Comparison of ENCODE assay signal across 14 cellular contexts in the genomic region with DNA sequence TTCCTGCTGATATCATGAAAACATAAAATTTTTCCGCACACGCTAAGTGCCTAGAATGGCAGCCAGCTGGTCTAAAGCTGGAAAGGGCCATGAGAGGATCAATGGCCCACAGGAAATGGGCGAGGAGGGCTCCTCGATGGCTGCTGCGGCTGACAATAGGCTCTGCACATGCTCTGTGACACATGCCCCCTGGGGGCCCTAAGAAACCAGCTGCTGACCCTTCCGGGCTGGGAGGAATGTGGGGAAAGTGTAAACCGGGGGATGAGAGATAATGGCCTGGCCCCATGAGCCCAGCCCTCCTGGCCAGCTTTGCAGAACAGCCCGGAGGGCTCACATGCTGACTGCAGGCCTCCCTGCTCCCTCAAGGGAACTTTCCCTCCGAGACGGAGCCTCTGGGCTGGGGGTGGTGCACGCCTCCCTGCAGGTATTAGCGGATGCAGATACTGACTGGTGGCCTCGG.
A peak's percentile ranks its signal among the peaks of the same experiment; 100 is the strongest.
DNase-seq lines count a peak whose midpoint lies in the region; ATAC-seq and TF ChIP-seq lines count a peak whose summit lies in the region.
"Had no signal": no experiment of that assay in that cellular context is flagged by ENCODE, and none has a peak within 500 bp of the region (broad histone marks: within the 10 kb centered on the region; RNA-seq: fewer than 3 reads in every experiment).

No MANE protein-coding gene starts in this region.

- H3K4me1 Mint-ChIP-seq in activated CD8-positive, alpha-beta T cell treated with anti-CD3 and anti-CD28 coated beads, Interleukin-2, amount 10 ng/mL, durations not matched to agents 7 days and 5 days (ENCODE audit: low read depth), result no peaks in the 10 kb centered on the region
- no peaks in the 10 kb centered on the region for H3K4me1 Mint-ChIP-seq in activated CD8-positive, alpha-beta T cell treated with anti-CD3 and anti-CD28 coated beads for 36 hours (ENCODE audit: low read depth)
- H3K4me1 Mint-ChIP-seq: activated naive CD8-positive, alpha-beta T cell treated with anti-CD3 and anti-CD28 coated beads, Interleukin-2, amount 50 U/mL, for 24 hours had no signal

- no peaks in the 10 kb centered on the region for H3K36me3 Mint-ChIP-seq in activated CD8-positive, alpha-beta T cell treated with anti-CD3 and anti-CD28 coated beads, Interleukin-2, amount 10 ng/mL, durations not matched to agents 7 days and 5 days (ENCODE audit: low read depth)
- no peaks in the 10 kb centered on the region for H3K36me3 Mint-ChIP-seq in activated CD8-positive, alpha-beta T cell treated with anti-CD3 and anti-CD28 coated beads for 36 hours (ENCODE audit: low read depth)

- no peaks in the 10 kb centered on the region for H3K27me3 Mint-ChIP-seq in activated CD8-positive, alpha-beta T cell treated with anti-CD3 and anti-CD28 coated beads, Interleukin-2, amount 10 ng/mL, durations not matched to agents 7 days and 5 days (ENCODE audit: low read depth)
- H3K27me3 Mint-ChIP-seq in activated CD8-positive, alpha-beta T cell treated with anti-CD3 and anti-CD28 coated beads for 36 hours, result no peaks in the 10 kb centered on the region

- ATAC-seq in activated CD8-positive, alpha-beta T cell treated with anti-CD3 and anti-CD28 coated beads, Interleukin-2, amount 10 ng/mL, durations not matched to agents 7 days and 5 days, result no peak
- no peak for ATAC-seq in activated CD8-positive, alpha-beta T cell treated with anti-CD3 and anti-CD28 coated beads for 36 hours
- ATAC-seq in Right ventricle myocardium inferior (peak; percentile 35), upper lobe of right lung (no peak)
- ATAC-seq: activated naive CD8-positive, alpha-beta T cell treated with anti-CD3 and anti-CD28 coated beads, Interleukin-2, amount 50 U/mL, for 24 hours had no signal

- H3K4me3 Mint-ChIP-seq in activated CD8-positive, alpha-beta T cell treated with anti-CD3 and anti-CD28 coated beads, Interleukin-2, amount 10 ng/mL, durations not matched to agents 7 days and 5 days, result no peak overlapping the region
- H3K4me3 Mint-ChIP-seq in activated CD8-positive, alpha-beta T cell treated with anti-CD3 and anti-CD28 coated beads for 36 hours, result no peak overlapping the region
- H3K4me3 Mint-ChIP-seq: activated naive CD8-positive, alpha-beta T cell treated with anti-CD3 and anti-CD28 coated beads, Interleukin-2, amount 50 U/mL, for 24 hours had no signal

- no peaks in the 10 kb centered on the region for H3K36me3 ChIP-seq in upper lobe of right lung

- no peak overlapping the region for H3K4me3 ChIP-seq in upper lobe of right lung
- H3K4me3 ChIP-seq: GM23248 had no signal

- H3K9me3 ChIP-seq in upper lobe of right lung, result no peaks in the 10 kb centered on the region

- H3K9me3 Mint-ChIP-seq in activated CD8-positive, alpha-beta T cell treated with anti-CD3 and anti-CD28 coated beads, Interleukin-2, amount 10 ng/mL, durations not matched to agents 7 days and 5 days (ENCODE audit: insufficient read depth), result no peaks in the 10 kb centered on the region
- H3K9me3 Mint-ChIP-seq in activated CD8-positive, alpha-beta T cell treated with anti-CD3 and anti-CD28 coated beads for 36 hours, result no peaks in the 10 kb centered on the region
- H3K9me3 Mint-ChIP-seq: activated naive CD8-positive, alpha-beta T cell treated with anti-CD3 and anti-CD28 coated beads, Interleukin-2, amount 50 U/mL, for 24 hours had no signal

- CTCF ChIA-PET in activated CD8-positive, alpha-beta T cell treated with anti-CD3 and anti-CD28 coated beads, Interleukin-2, amount 10 ng/mL, durations not matched to agents 7 days and 5 days (lab: Charles Lee), result no interaction called here
- CTCF ChIA-PET in activated CD8-positive, alpha-beta T cell treated with anti-CD3 and anti-CD28 coated beads for 36 hours (lab: Charles Lee), result no interaction called here

- DNase-seq in activated CD8-positive, alpha-beta T cell treated with anti-CD3 and anti-CD28 coated beads, Interleukin-2, amount 10 ng/mL, durations not matched to agents 7 days and 5 days, result peak; percentile 9
- DNase-seq in activated CD8-positive, alpha-beta T cell treated with anti-CD3 and anti-CD28 coated beads for 36 hours, result no peak
- DNase-seq in Right ventricle myocardium inferior (ENCODE audit: missing footprints) (no peak), mesenteric fat pad (ENCODE audit: low spot score) (peak; percentile 65), upper lobe of right lung (peak; percentile 50), occipital lobe (lab: John Stamatoyannopoulos, UW) (no peak), RPMI8226 (no peak), HCEC 1CT (no peak)
- DNase-seq: activated naive CD8-positive, alpha-beta T cell treated with anti-CD3 and anti-CD28 coated beads, Interleukin-2, amount 50 U/mL, for 24 hours; GF-D8; GM23248; NCI-H2107; SIG-M5 had no signal

- H3K27ac Mint-ChIP-seq in activated CD8-positive, alpha-beta T cell treated with anti-CD3 and anti-CD28 coated beads, Interleukin-2, amount 10 ng/mL, durations not matched to agents 7 days and 5 days, result no peak overlapping the region
- H3K27ac Mint-ChIP-seq in activated CD8-positive, alpha-beta T cell treated with anti-CD3 and anti-CD28 coated beads for 36 hours, result no peak overlapping the region
- H3K27ac Mint-ChIP-seq: activated naive CD8-positive, alpha-beta T cell treated with anti-CD3 and anti-CD28 coated beads, Interleukin-2, amount 50 U/mL, for 24 hours had no signal

- H3K27me3 ChIP-seq in upper lobe of right lung, result no peaks in the 10 kb centered on the region

- intact Hi-C loops in activated CD8-positive, alpha-beta T cell treated with anti-CD3 and anti-CD28 coated beads for 36 hours (cut with micrococcal nuclease), result no loop called here
- intact Hi-C loops in Right ventricle myocardium inferior (cut with DNase I) (no loop called here), upper lobe of right lung (cut with DNase I) (no loop called here)

- peaks cover 10% of the 10 kb centered on the region for H3K4me1 ChIP-seq in upper lobe of right lung

- H3K27ac ChIP-seq in upper lobe of right lung, result no peak overlapping the region
- H3K27ac ChIP-seq: GM23248, HL-60 had no signal

- POLR2A ChIA-PET in activated CD8-positive, alpha-beta T cell treated with anti-CD3 and anti-CD28 coated beads, Interleukin-2, amount 10 ng/mL, durations not matched to agents 7 days and 5 days (lab: Charles Lee), result no interaction called here
- POLR2A ChIA-PET in activated CD8-positive, alpha-beta T cell treated with anti-CD3 and anti-CD28 coated beads for 36 hours (lab: Charles Lee), result no interaction called here

- no peak for TF ChIP-seq CTCF in activated CD8-positive, alpha-beta T cell treated with anti-CD3 and anti-CD28 coated beads for 36 hours (IDR thresholded peaks at IDR 0.05)
- no peak for TF ChIP-seq CTCF in upper lobe of right lung (IDR thresholded peaks at IDR 0.05)

Comparison
In these comparisons a context has a peak if more than half of its experiments do, and no peak if none do; other contexts are left out.
1. DNase-seq: peak in activated CD8-positive, alpha-beta T cell treated with anti-CD3 and anti-CD28 coated beads, Interleukin-2, amount 10 ng/mL, durations not matched to agents 7 days and 5 days (single experiment), mesenteric fat pad (single experiment) and upper lobe of right lung (single experiment); none in activated CD8-positive, alpha-beta T cell treated with anti-CD3 and anti-CD28 coated beads for 36 hours (single experiment), Right ventricle myocardium inferior (single experiment), occipital lobe (single experiment), RPMI8226 (single experiment) and HCEC 1CT (single experiment).